19 cellular contexts compared by ENCODE assay signal in the genomic region with DNA sequence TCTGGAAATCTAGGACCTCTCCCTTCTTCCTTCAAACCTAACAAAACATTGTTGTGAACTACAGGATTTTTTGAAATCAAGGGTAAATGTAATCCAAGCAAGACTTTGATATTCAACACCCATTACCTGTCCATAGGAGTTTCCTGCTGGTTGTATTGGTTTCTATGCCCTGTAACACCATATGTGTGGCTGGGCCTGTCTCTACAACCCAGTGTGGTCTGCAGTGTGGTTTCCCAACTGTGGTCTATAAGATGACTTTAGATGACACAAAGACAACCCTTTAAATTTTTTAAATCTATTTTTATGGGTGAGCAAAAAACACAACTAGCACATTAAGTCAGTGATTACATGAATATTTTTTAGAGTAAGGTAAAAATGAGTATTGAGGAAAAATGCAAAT.
DNase-seq lines count a peak whose midpoint lies in the region; ATAC-seq and TF ChIP-seq lines count a peak whose summit lies in the region.
"Had no signal": no experiment of that assay in that cellular context is flagged by ENCODE, and none has a peak within 500 bp of the region (broad histone marks: within the 10 kb centered on the region; RNA-seq: fewer than 3 reads in every experiment).

No MANE protein-coding gene starts in this region.

- H3K79me2 ChIP-seq in mammary epithelial cell (ENCODE audit: insufficient read depth, low read length) (peaks cover 2% of the 10 kb centered on the region), KMS-11 (ENCODE audit: insufficient read depth, low read depth) (no peaks in the 10 kb centered on the region)

- H3K9ac ChIP-seq in mammary epithelial cell (ENCODE audit: insufficient read depth, low read length) (no peak overlapping the region), KMS-11 (no peak overlapping the region)

- peak; percentile 75 for ATAC-seq in stimulated activated naive CD8-positive, alpha-beta T cell treated with anti-CD3 and anti-CD28 coated beads, Interleukin-15, amount 100 ng/mL, for 72 hours
- ATAC-seq: Right ventricle myocardium inferior had no signal

- no peak for TF ChIP-seq CTCF in mammary epithelial cell (conservative IDR thresholded peaks at IDR 0.05 in 1 of 2, IDR thresholded peaks at IDR 0.05 in 1 of 2; ENCODE audit: extremely low read depth in 1 of 2, insufficient read depth in 1 of 2, low read depth in 1 of 2, low read length in 2 of 2)
- no peak for TF ChIP-seq CTCF in MCF 10A (IDR thresholded peaks at IDR 0.05; ENCODE audit: unreplicated experiment)
- no peak for TF ChIP-seq CTCF in KMS-11 (conservative IDR thresholded peaks at IDR 0.05; ENCODE audit: low read depth, low read length)

- no peaks in the 10 kb centered on the region for H3K4me1 ChIP-seq in mammary epithelial cell (ENCODE audit: insufficient read depth, low read length)
- peaks cover 24% of the 10 kb centered on the region for H3K4me1 ChIP-seq in KMS-11 (ENCODE audit: low read depth, poor library complexity, severe bottlenecking)
- H3K4me1 ChIP-seq: SJSA1 had no signal

- DNase-seq in mammary epithelial cell (peak; percentile 9), MCF 10A (ENCODE audit: unreplicated experiment) (no peak), NCI-H446 treated with DMSO at 0.1 percent for 48 hours (lab: John Stamatoyannopoulos, UW) (no peak), caudate nucleus (lab: John Stamatoyannopoulos, UW) (no peak), amygdala (lab: John Stamatoyannopoulos, UW) (no peak)
- peak; percentile 2 for DNase-seq in activated naive CD8-positive, alpha-beta T cell treated with anti-CD3 and anti-CD28 coated beads for 36 hours
- DNase-seq in stimulated activated naive CD8-positive, alpha-beta T cell treated with anti-CD3 and anti-CD28 coated beads, Interleukin-15, amount 100 ng/mL, for 72 hours = peak in 1 of 2 donors; percentile 11
- DNase-seq: CD4-positive, CD25-positive, alpha-beta regulatory T cell; Kasumi-1; MG63; NCI-H1092; NCI-H1436; NCI-H187 treated with DMSO at 0.1 percent for 48 hours; NCI-H2107; NCI-H510A had no signal

- no peak overlapping the region for H3K4me3 ChIP-seq in mammary epithelial cell (replicated peaks in 1 of 3; ENCODE audit: insufficient read depth in 1 of 3, low read depth in 2 of 3, low read length in 3 of 3)
- no peak overlapping the region for H3K4me3 ChIP-seq in KMS-11 (IDR thresholded peaks at IDR 0.05; ENCODE audit: insufficient read depth, low read depth, low read length)
- H3K4me3 ChIP-seq: MG63, SJSA1 had no signal

- H4K20me1 ChIP-seq in mammary epithelial cell (ENCODE audit: insufficient read depth, low read length) (no peaks in the 10 kb centered on the region), KMS-11 (ENCODE audit: insufficient read depth) (no peaks in the 10 kb centered on the region)

- no TSS peak for BruUV-seq in mammary epithelial cell (replicated peaks; lab: Mats Ljungman, UMichigan)
- no TSS peak for BruUV-seq in MCF 10A (replicated peaks; lab: Mats Ljungman, UMichigan)

- no peaks in the 10 kb centered on the region for H3K4me1 Mint-ChIP-seq in MCF 10A (ENCODE audit: insufficient read depth, unreplicated experiment)
- peaks cover 4% of the 10 kb centered on the region for H3K4me1 Mint-ChIP-seq in activated naive CD8-positive, alpha-beta T cell treated with anti-CD3 and anti-CD28 coated beads for 36 hours
- H3K4me1 Mint-ChIP-seq in stimulated activated naive CD8-positive, alpha-beta T cell treated with anti-CD3 and anti-CD28 coated beads, Interleukin-15, amount 100 ng/mL, for 72 hours = peaks cover 6% of the 10 kb centered on the region

- H3K27ac ChIP-seq in mammary epithelial cell (ENCODE audit: insufficient read depth, low read depth, low read length) (no peak overlapping the region), KMS-11 (no peak overlapping the region), caudate nucleus (ENCODE audit: low read depth, low read length) (no peak overlapping the region)
- H3K27ac ChIP-seq: SJSA1 had no signal

- H3K36me3 ChIP-seq in mammary epithelial cell (ENCODE audit: insufficient read depth, low read length) = no peaks in the 10 kb centered on the region
- H3K36me3 ChIP-seq in KMS-11 (ENCODE audit: insufficient read depth) = no peaks in the 10 kb centered on the region
- H3K36me3 ChIP-seq: MG63, SJSA1 had no signal

- H3K9me3 Mint-ChIP-seq in MCF 10A (ENCODE audit: unreplicated experiment) = peaks cover 11% of the 10 kb centered on the region
- H3K9me3 Mint-ChIP-seq in activated naive CD8-positive, alpha-beta T cell treated with anti-CD3 and anti-CD28 coated beads for 36 hours = peaks cover 18% of the 10 kb centered on the region
- peaks cover 14 to 15% of the 10 kb centered on the region in 2 donors for H3K9me3 Mint-ChIP-seq in stimulated activated naive CD8-positive, alpha-beta T cell treated with anti-CD3 and anti-CD28 coated beads, Interleukin-15, amount 100 ng/mL, for 72 hours

- no peak overlapping the region for H2AFZ ChIP-seq in mammary epithelial cell (ENCODE audit: low read depth, low read length)
- no peak overlapping the region for H2AFZ ChIP-seq in KMS-11 (ENCODE audit: low read depth)

- H3K27ac Mint-ChIP-seq in MCF 10A (ENCODE audit: low read depth, unreplicated experiment) = no peak overlapping the region
- no peak overlapping the region for H3K27ac Mint-ChIP-seq in activated naive CD8-positive, alpha-beta T cell treated with anti-CD3 and anti-CD28 coated beads for 36 hours
- no peak overlapping the region for H3K27ac Mint-ChIP-seq in stimulated activated naive CD8-positive, alpha-beta T cell treated with anti-CD3 and anti-CD28 coated beads, Interleukin-15, amount 100 ng/mL, for 72 hours
- H3K27ac Mint-ChIP-seq: CD4-positive, CD25-positive, alpha-beta regulatory T cell; IgD-negative memory B cell had no signal

- intact Hi-C loops in mammary epithelial cell (cut with micrococcal nuclease) (no loop called here), MCF 10A (cut with micrococcal nuclease) (no loop called here)

- H3K4me3 Mint-ChIP-seq in MCF 10A (ENCODE audit: unreplicated experiment) = no peak overlapping the region
- H3K4me3 Mint-ChIP-seq in activated naive CD8-positive, alpha-beta T cell treated with anti-CD3 and anti-CD28 coated beads for 36 hours = no peak overlapping the region
- no peak overlapping the region for H3K4me3 Mint-ChIP-seq in stimulated activated naive CD8-positive, alpha-beta T cell treated with anti-CD3 and anti-CD28 coated beads, Interleukin-15, amount 100 ng/mL, for 72 hours
- H3K4me3 Mint-ChIP-seq: CD4-positive, CD25-positive, alpha-beta regulatory T cell; IgD-negative memory B cell had no signal

- CTCF ChIA-PET in mammary epithelial cell (lab: Charles Lee; ENCODE audit: low non-redundant PET) (no interaction called here), MCF 10A (lab: Yijun Ruan, JAX) (interaction anchor here (0.6 to 1.1 kb wide), 2 partner anchors 261 to 871 kb away, joined by 3 read pairs; no protein-coding TSS in a partner anchor)

- dilution Hi-C loops in mammary epithelial cell (cut with HindIII; ENCODE audit: low sequenced_read_pairs) = no loop called here

- in situ Hi-C loops in mammary epithelial cell (cut with MboI; ENCODE audit: low sequenced_read_pairs in 2 of 2) = no loop called here

- no peaks in the 10 kb centered on the region for H3K27me3 Mint-ChIP-seq in MCF 10A (ENCODE audit: insufficient read depth, unreplicated experiment)
- H3K27me3 Mint-ChIP-seq in activated naive CD8-positive, alpha-beta T cell treated with anti-CD3 and anti-CD28 coated beads for 36 hours = no peaks in the 10 kb centered on the region
- no peaks in the 10 kb centered on the region for H3K27me3 Mint-ChIP-seq in stimulated activated naive CD8-positive, alpha-beta T cell treated with anti-CD3 and anti-CD28 coated beads, Interleukin-15, amount 100 ng/mL, for 72 hours
- H3K27me3 Mint-ChIP-seq: CD4-positive, CD25-positive, alpha-beta regulatory T cell; IgD-negative memory B cell had no signal

- H3K9me3 ChIP-seq in mammary epithelial cell (replicated peaks; ENCODE audit: insufficient read depth, low read length) = no peaks in the 10 kb centered on the region
- H3K9me3 ChIP-seq: SJSA1 had no signal

- no peaks in the 10 kb centered on the region for H3K27me3 ChIP-seq in mammary epithelial cell (ENCODE audit: insufficient read depth, low read length)
- H3K27me3 ChIP-seq in KMS-11 (ENCODE audit: insufficient read depth, low read depth) = no peaks in the 10 kb centered on the region
- H3K27me3 ChIP-seq: MG63, SJSA1 had no signal

- H3K4me2 ChIP-seq in mammary epithelial cell (ENCODE audit: insufficient read depth, low read depth, low read length) (no peak overlapping the region), KMS-11 (peak overlapping the region; percentile 0; the same call in 1 of the 2 replicates)

- POLR2A ChIA-PET in MCF 10A (lab: Yijun Ruan, JAX) = no interaction called here

- peaks cover 6% of the 10 kb centered on the region for H3K36me3 Mint-ChIP-seq in MCF 10A (ENCODE audit: insufficient read depth, unreplicated experiment)
- peaks cover 27% of the 10 kb centered on the region for H3K36me3 Mint-ChIP-seq in activated naive CD8-positive, alpha-beta T cell treated with anti-CD3 and anti-CD28 coated beads for 36 hours

Comparison
In these comparisons a context has a peak if more than half of its experiments do, and no peak if none do; other contexts are left out.
1. DNase-seq: peak in mammary epithelial cell (single experiment) and activated naive CD8-positive, alpha-beta T cell treated with anti-CD3 and anti-CD28 coated beads for 36 hours (single experiment); none in MCF 10A (single experiment), NCI-H446 treated with DMSO at 0.1 percent for 48 hours (single experiment), caudate nucleus (0 of 61) and amygdala (0 of 56).